In the genomic region with DNA sequence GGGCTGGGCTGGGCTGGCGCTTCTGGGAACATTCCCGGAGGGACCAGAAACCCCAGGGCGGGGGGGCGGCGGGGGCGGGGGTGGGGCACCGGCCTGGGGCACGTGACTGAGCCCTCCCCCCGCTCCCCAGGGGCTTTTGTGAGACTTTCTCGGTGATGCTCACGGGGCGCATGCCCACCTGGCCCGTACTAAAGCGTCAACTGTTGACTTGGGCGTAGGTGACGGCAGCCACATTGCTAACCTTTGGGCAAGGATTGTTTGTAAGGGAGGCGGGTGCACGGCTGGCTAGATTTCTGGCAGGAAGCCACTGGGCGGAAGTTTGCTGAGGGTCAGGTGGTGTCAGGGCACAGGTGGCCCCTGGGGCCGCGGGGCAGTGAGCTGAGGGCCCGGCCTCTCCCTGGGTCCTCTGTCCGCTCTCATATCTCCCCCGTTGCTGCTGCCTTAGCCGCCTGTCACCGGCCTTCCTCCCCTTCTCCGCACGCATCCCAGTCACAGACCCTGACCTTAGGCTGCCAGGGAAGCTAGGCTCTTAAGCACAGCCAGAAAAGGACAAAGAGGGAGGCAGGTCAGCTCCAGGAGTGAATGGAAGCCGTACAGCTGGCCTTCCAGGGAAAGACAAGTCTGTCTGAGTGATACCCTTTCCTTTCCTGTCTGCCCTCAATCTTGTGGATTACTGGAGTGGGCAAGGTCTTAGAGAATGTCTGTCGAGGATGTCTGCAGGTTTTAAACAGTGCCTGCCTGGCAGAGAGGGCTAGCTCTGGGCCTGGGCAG, we compare ENCODE assay signal across 8 cellular contexts. TPM values are rescaled to one million over a fixed set of nuclear protein-coding genes. Genes with fewer than 3 reads are reported as not detected.
DNase-seq lines count a peak whose midpoint lies in the region; ATAC-seq and TF ChIP-seq lines count a peak whose summit lies in the region.

No MANE protein-coding gene starts in this region.

- H3K4me3 ChIP-seq in Panc1 (ENCODE audit: low read depth in 2 of 2, low read length in 2 of 2) = peak overlapping the region; percentile 64
- peak overlapping the region; percentile 79 for H3K4me3 ChIP-seq in lower lobe of right lung
- H3K4me3 ChIP-seq in thoracic aorta = peak overlapping the region; percentile 96

- H3K27me3 Mint-ChIP-seq in dendritic cell treated with granulocyte-macrophage colony-stimulating factor and Interleukin-4, amounts not matched to agents 40 ng/mL and 50 ng/mL, for 4 days = peaks cover 40% of the 10 kb centered on the region

- ATAC-seq in GM19324 (IDR thresholded peaks at IDR 0.05; ENCODE audit: low FRiP score, unreplicated experiment) (peak; percentile 1), HG03432 (IDR thresholded peaks at IDR 0.05; ENCODE audit: unreplicated experiment) (peak; percentile 21), Panc1 (peak; percentile 7; the same call in 1 of the 2 replicates), lower lobe of right lung (peak; percentile 54 to 65), thoracic aorta (ENCODE audit: insufficient number of reproducible peaks, low FRiP score, low read depth) (peak; percentile 21)

- TF ChIP-seq CTCF in Panc1 (IDR thresholded peaks at IDR 0.05) (no peak), lower lobe of right lung (IDR thresholded peaks at IDR 0.05) (no peak), thoracic aorta (IDR thresholded peaks at IDR 0.05) (no peak)

- H3K4me1 ChIP-seq in Panc1 (ENCODE audit: control insufficient read depth, insufficient read depth, low read length) (peaks cover 19% of the 10 kb centered on the region), lower lobe of right lung (peaks cover 35% of the 10 kb centered on the region), thoracic aorta (ENCODE audit: control insufficient read depth in 1 of 2, low read depth in 2 of 2) (peaks cover 0 to 16% of the 10 kb centered on the region in 2 donors)

- POLR2A ChIA-PET in Panc1 (lab: Charles Lee) = no interaction called here

- intact Hi-C loops in Panc1 (cut with micrococcal nuclease; ENCODE audit: unreplicated experiment) (no loop called here), lower lobe of right lung (cut with DNase I) (no loop called here)
- intact Hi-C loops in dendritic cell treated with granulocyte-macrophage colony-stimulating factor and Interleukin-4, amounts not matched to agents 40 ng/mL and 50 ng/mL, for 4 days (cut with micrococcal nuclease) = no loop called here

- H3K36me3 Mint-ChIP-seq in dendritic cell treated with granulocyte-macrophage colony-stimulating factor and Interleukin-4, amounts not matched to agents 40 ng/mL and 50 ng/mL, for 4 days (ENCODE audit: low read depth) = peaks cover 6% of the 10 kb centered on the region

- H3K36me3 ChIP-seq in Panc1 (ENCODE audit: control insufficient read depth, insufficient read depth, low read length) (no peaks in the 10 kb centered on the region), lower lobe of right lung (peaks cover 6% of the 10 kb centered on the region), thoracic aorta (peaks cover 4% of the 10 kb centered on the region)

- H3K9me3 Mint-ChIP-seq in dendritic cell treated with granulocyte-macrophage colony-stimulating factor and Interleukin-4, amounts not matched to agents 40 ng/mL and 50 ng/mL, for 4 days = no peaks in the 10 kb centered on the region

- BruUV-seq in Panc1 (replicated peaks; lab: Mats Ljungman, UMichigan) = TSS peak; percentile 66

- peak overlapping the region; percentile 91 for H3K27ac Mint-ChIP-seq in dendritic cell treated with granulocyte-macrophage colony-stimulating factor and Interleukin-4, amounts not matched to agents 40 ng/mL and 50 ng/mL, for 4 days

- H3K9me3 ChIP-seq in Panc1 (ENCODE audit: control insufficient read depth, insufficient read depth, low read depth, low read length) = no peaks in the 10 kb centered on the region
- no peaks in the 10 kb centered on the region for H3K9me3 ChIP-seq in lower lobe of right lung
- H3K9me3 ChIP-seq in thoracic aorta = no peaks in the 10 kb centered on the region

- peak overlapping the region; percentile 58 for H3K4me3 Mint-ChIP-seq in dendritic cell treated with granulocyte-macrophage colony-stimulating factor and Interleukin-4, amounts not matched to agents 40 ng/mL and 50 ng/mL, for 4 days

- peak; percentile 70 for DNase-seq in Caki2 (ENCODE audit: low read depth)
- no peak for DNase-seq in Panc1 (ENCODE audit: low read depth, low spot score)
- DNase-seq in lower lobe of right lung = peak; percentile 83
- DNase-seq in thoracic aorta (ENCODE audit: low spot score) = no peak
- DNase-seq in putamen (ENCODE audit: low spot score) = no peak

- H3K4me1 Mint-ChIP-seq in dendritic cell treated with granulocyte-macrophage colony-stimulating factor and Interleukin-4, amounts not matched to agents 40 ng/mL and 50 ng/mL, for 4 days (ENCODE audit: low read depth) = peaks cover 58% of the 10 kb centered on the region

- CTCF ChIA-PET in Panc1 (lab: Charles Lee) = no interaction called here

- in situ Hi-C loops in Caki2 (cut with HindIII; ENCODE audit: low pct_unique_long_range_greater_than_20kb, low sequenced_read_pairs) = no loop called here
- in situ Hi-C loops in Panc1 (cut with HindIII; ENCODE audit: low pct_unique_long_range_greater_than_20kb, low sequenced_read_pairs) = no loop called here

- H3K27me3 ChIP-seq in Panc1 (ENCODE audit: control insufficient read depth, insufficient read depth, low read length) (no peaks in the 10 kb centered on the region), lower lobe of right lung (ENCODE audit: low read depth) (no peaks in the 10 kb centered on the region), thoracic aorta (replicated peaks; ENCODE audit: insufficient read depth) (no peaks in the 10 kb centered on the region)

- H3K27ac ChIP-seq in Panc1 (ENCODE audit: low read length) (peak overlapping the region; percentile 85), lower lobe of right lung (peak overlapping the region; percentile 90), thoracic aorta (peak overlapping the region; percentile 94 to 95)

RNA-seq across cellular contexts. Expression of gene CACFD1, which starts 0.8 kb away (rescaled TPM):
- 10.7 and 13.2 TPM in 2 replicates for total RNA-seq in Caki2 (2014; rRNA removed; shearing (Covaris generic); ENCODE audit: low replicate concordance)
- 13.9 TPM for total RNA-seq in Panc1 (2021; ENCODE audit: unreplicated experiment)
- 22.2 TPM for polyA plus RNA-seq in Panc1 (2012; ENCODE audit: insufficient read length)
- total RNA-seq in lower lobe of right lung = 34.3 TPM
- total RNA-seq in thoracic aorta = 10 to 100 TPM; 15.8 to 19.5 TPM

RNA-seq across cellular contexts. Expression of gene SLC2A6, which starts 18.3 kb away (rescaled TPM):
- 19.6 and 19.7 TPM in 2 replicates for total RNA-seq in Caki2 (2014; rRNA removed; shearing (Covaris generic); ENCODE audit: low replicate concordance)
- 48.2 TPM for total RNA-seq in Panc1 (2021; ENCODE audit: unreplicated experiment)
- 71.4 TPM for polyA plus RNA-seq in Panc1 (2012; ENCODE audit: insufficient read length)
- 10.5 TPM for total RNA-seq in lower lobe of right lung
- total RNA-seq in thoracic aorta = 1 to 10 TPM; 4.6 to 8.8 TPM

RNA-seq across cellular contexts. Expression of gene ADAMTS13, which starts 38.4 kb away (rescaled TPM):
- total RNA-seq in Caki2 (2014; rRNA removed; shearing (Covaris generic); ENCODE audit: low replicate concordance) = 3.0 and 3.7 TPM in 2 replicates
- 3.4 TPM for total RNA-seq in Panc1 (2021; ENCODE audit: unreplicated experiment)
- polyA plus RNA-seq in Panc1 (2012; ENCODE audit: insufficient read length) = 5.7 TPM
- 1.9 TPM for total RNA-seq in lower lobe of right lung
- total RNA-seq in thoracic aorta = 1 to 10 TPM; 1.3 to 6.0 TPM

RNA-seq across cellular contexts. Expression of gene REXO4, which starts 42.8 kb away (rescaled TPM):
- 27.5 and 35.4 TPM in 2 replicates for total RNA-seq in Caki2 (2014; rRNA removed; shearing (Covaris generic); ENCODE audit: low replicate concordance)
- 19.9 TPM for total RNA-seq in Panc1 (2021; ENCODE audit: unreplicated experiment)
- 26.9 TPM for polyA plus RNA-seq in Panc1 (2012; ENCODE audit: insufficient read length)
- 20.9 TPM for total RNA-seq in lower lobe of right lung
- 10 to 100 TPM in 1 of 2 donors, 1 to 10 TPM in 1; 7.7 to 18.6 TPM for total RNA-seq in thoracic aorta

Comparison
In these comparisons a context has a peak if more than half of its experiments do, and no peak if none do; other contexts are left out.
1. DNase-seq: peak in Caki2 (single experiment) and lower lobe of right lung (single experiment); none in Panc1 (single experiment), thoracic aorta (single experiment) and putamen (single experiment).
2. ATAC-seq: peak in every context shown above with its lines; median percentile 60 in lower lobe of right lung; 21 in HG03432; 21 in thoracic aorta; 7 in Panc1; 1 in GM19324.
3. Peak in every context shown above with its lines, with median percentiles within 50 percentile points of each other: H3K27ac ChIP-seq and H3K4me3 ChIP-seq.